1 cellular context compared by ENCODE assay signal in genomic region chr11:76242004-76242779, GRCh38.
TF ChIP-seq lines count a peak whose summit lies in the region.

No MANE protein-coding gene starts in this region.

TF ChIP-seq in H1, 55 proteins besides CTCF, POLR2A, EP300 and RAD21:
- TF ChIP-seq EGR1 (IDR thresholded peaks at IDR 0.05; ENCODE audit: borderline replicate concordance, low read depth, low read length) (no peak), SAP30 (IDR thresholded peaks at IDR 0.05; ENCODE audit: insufficient read depth, insufficient replicate concordance, low read length) (no peak), JUND (IDR thresholded peaks at IDR 0.05; ENCODE audit: low read length) (no peak), RXRA (IDR thresholded peaks at IDR 0.05; ENCODE audit: insufficient read depth, low read depth, low read length) (no peak), SP4 (IDR thresholded peaks at IDR 0.05; ENCODE audit: low read length) (no peak), ASH2L (IDR thresholded peaks at IDR 0.05; ENCODE audit: low read length) (no peak), FOSL1 (IDR thresholded peaks at IDR 0.05; ENCODE audit: insufficient read depth, low read depth, low read length) (no peak), MAX (IDR thresholded peaks at IDR 0.05) (no peak), E2F6 (IDR thresholded peaks at IDR 0.05) (no peak), TAF1 (IDR thresholded peaks at IDR 0.05; ENCODE audit: low read depth, low read length) (no peak), SRF (IDR thresholded peaks at IDR 0.05; ENCODE audit: low read depth, low read length) (no peak)
